In genomic region chr16:2266887-2267286, GRCh38 we compare ENCODE assay signal across 8 cellular contexts. TPM values are rescaled to one million over a fixed set of nuclear protein-coding genes. Genes with fewer than 3 reads are reported as not detected.
DNase-seq lines count a peak whose midpoint lies in the region; TF ChIP-seq lines count a peak whose summit lies in the region.
"Not testable (repeated sequence)": the region's sequence is repeated elsewhere in the genome, so short reads cannot be mapped to it uniquely, and the experiment has no call there.

No MANE protein-coding gene starts in this region.

- not testable (repeated sequence) for TF ChIP-seq CTCF in nephron progenitor cell (IDR thresholded peaks at IDR 0.05)

- H3K4me2 ChIP-seq in BLaER1 = peak overlapping the region; percentile 94

- peak overlapping the region; percentile 97 for H3K9ac ChIP-seq in BLaER1
- peak overlapping the region; percentile 97 for H3K9ac ChIP-seq in SK-N-MC (ENCODE audit: insufficient read length)

- H3K36me3 Mint-ChIP-seq in activated naive CD4-positive, alpha-beta T cell treated with anti-CD3 and anti-CD28 coated beads for 36 hours (ENCODE audit: low read depth) = peaks cover 39% of the 10 kb centered on the region
- H3K36me3 Mint-ChIP-seq in nephron progenitor cell (ENCODE audit: low read depth) = peaks cover 32% of the 10 kb centered on the region
- H3K36me3 Mint-ChIP-seq in stimulated activated naive CD8-positive, alpha-beta T cell treated with anti-CD3 and anti-CD28 coated beads, Interleukin-15, Interleukin-2, amounts not matched to agents 100 ng/mL and 50 ng/mL, for 24 hours (ENCODE audit: low read depth) = peaks cover 45% of the 10 kb centered on the region

- WGBS in ectodermal cell, 2 experiments = 0 to 4% methylated on average over 7 to 8 of the region's 12 CpGs

- H3K36me3 ChIP-seq in BLaER1 = peaks cover 43% of the 10 kb centered on the region
- peaks cover 47% of the 10 kb centered on the region for H3K36me3 ChIP-seq in SK-N-MC (ENCODE audit: insufficient read depth, low read length)
- H3K36me3 ChIP-seq in ectodermal cell (ENCODE audit: control insufficient read depth, insufficient read depth, low read length) = peaks cover 18% of the 10 kb centered on the region

- H3K27ac ChIP-seq in BLaER1 = peak overlapping the region; percentile 97
- H3K27ac ChIP-seq in SK-N-MC = 0 out of 2 replicates have a peak overlapping the region, but pooled peaks have one; percentile 13
- not testable (repeated sequence) for H3K27ac ChIP-seq in ectodermal cell (ENCODE audit: insufficient read depth, low read depth, low read length, poor library complexity, severe bottlenecking)

- peak overlapping the region; percentile 94 for H3K4me3 Mint-ChIP-seq in activated naive CD4-positive, alpha-beta T cell treated with anti-CD3 and anti-CD28 coated beads for 36 hours
- H3K4me3 Mint-ChIP-seq in nephron progenitor cell = peak overlapping the region; percentile 94
- H3K4me3 Mint-ChIP-seq in stimulated activated naive CD8-positive, alpha-beta T cell treated with anti-CD3 and anti-CD28 coated beads, Interleukin-15, Interleukin-2, amounts not matched to agents 100 ng/mL and 50 ng/mL, for 24 hours = peak overlapping the region; percentile 88

- not testable (repeated sequence) for H3K27me3 Mint-ChIP-seq in activated naive CD4-positive, alpha-beta T cell treated with anti-CD3 and anti-CD28 coated beads for 36 hours (ENCODE audit: low read depth); nephron progenitor cell (ENCODE audit: low read depth, poor library complexity); stimulated activated naive CD8-positive, alpha-beta T cell treated with anti-CD3 and anti-CD28 coated beads, Interleukin-15, Interleukin-2, amounts not matched to agents 100 ng/mL and 50 ng/mL, for 24 hours

- CTCF ChIA-PET in activated naive CD4-positive, alpha-beta T cell treated with anti-CD3 and anti-CD28 coated beads for 36 hours (lab: Charles Lee) = not testable (repeated sequence)

- H3K4me1 Mint-ChIP-seq in activated naive CD4-positive, alpha-beta T cell treated with anti-CD3 and anti-CD28 coated beads for 36 hours (ENCODE audit: low read depth) = peaks cover 38% of the 10 kb centered on the region
- peaks cover 41% of the 10 kb centered on the region for H3K4me1 Mint-ChIP-seq in nephron progenitor cell
- peaks cover 37% of the 10 kb centered on the region for H3K4me1 Mint-ChIP-seq in stimulated activated naive CD8-positive, alpha-beta T cell treated with anti-CD3 and anti-CD28 coated beads, Interleukin-15, Interleukin-2, amounts not matched to agents 100 ng/mL and 50 ng/mL, for 24 hours (ENCODE audit: low read depth)

- H3K4me3 ChIP-seq in BLaER1 = peak overlapping the region; percentile 79
- H3K4me3 ChIP-seq in SK-N-MC = peak overlapping the region; percentile 94
- peak overlapping the region; percentile 73 for H3K4me3 ChIP-seq in ectodermal cell (ENCODE audit: insufficient read depth, low read depth, low read length)
- H3K4me3 ChIP-seq in iPS-11a (ENCODE audit: low read depth, low read length) = peak overlapping the region; percentile 71

- peaks cover 82% of the 10 kb centered on the region for H4K20me1 ChIP-seq in BLaER1

- peak overlapping the region; percentile 86 for H3K27ac Mint-ChIP-seq in activated naive CD4-positive, alpha-beta T cell treated with anti-CD3 and anti-CD28 coated beads for 36 hours
- H3K27ac Mint-ChIP-seq in nephron progenitor cell = peak overlapping the region; percentile 100
- peak overlapping the region; percentile 89 for H3K27ac Mint-ChIP-seq in stimulated activated naive CD8-positive, alpha-beta T cell treated with anti-CD3 and anti-CD28 coated beads, Interleukin-15, Interleukin-2, amounts not matched to agents 100 ng/mL and 50 ng/mL, for 24 hours

- DNase-seq in HT-29 (ENCODE audit: low spot score) = peak; percentile 43
- DNase-seq in SK-N-MC (ENCODE audit: low read depth, low spot score); nephron progenitor cell: not testable (repeated sequence)
- peak; percentile 20 for DNase-seq in activated naive CD4-positive, alpha-beta T cell treated with anti-CD3 and anti-CD28 coated beads for 36 hours

- H3K9me3 Mint-ChIP-seq in activated naive CD4-positive, alpha-beta T cell treated with anti-CD3 and anti-CD28 coated beads for 36 hours; nephron progenitor cell; stimulated activated naive CD8-positive, alpha-beta T cell treated with anti-CD3 and anti-CD28 coated beads, Interleukin-15, Interleukin-2, amounts not matched to agents 100 ng/mL and 50 ng/mL, for 24 hours: not testable (repeated sequence)

- intact Hi-C loops in activated naive CD4-positive, alpha-beta T cell treated with anti-CD3 and anti-CD28 coated beads for 36 hours (cut with micrococcal nuclease) = not testable (repeated sequence)

- peaks cover 34% of the 10 kb centered on the region for H3K4me1 ChIP-seq in BLaER1
- H3K4me1 ChIP-seq in ectodermal cell (ENCODE audit: control insufficient read depth, insufficient read depth, low read length) = peaks cover 15% of the 10 kb centered on the region

- not testable (repeated sequence) for H3K9me3 ChIP-seq in BLaER1; SK-N-MC (ENCODE audit: low read depth, low read length); ectodermal cell (ENCODE audit: control insufficient read depth, low read length)

- H3K27me3 ChIP-seq in BLaER1; ectodermal cell (ENCODE audit: control insufficient read depth, insufficient read depth, low read length, poor library complexity, severe bottlenecking): not testable (repeated sequence)

RNA-seq across cellular contexts. Expression of gene RNPS1, which starts 1.0 kb away (rescaled TPM):
- total RNA-seq in HT-29 (2014; rRNA removed; shearing (Covaris generic)) = 213 and 226 TPM in 2 replicates
- total RNA-seq in activated naive CD4-positive, alpha-beta T cell treated with anti-CD3 and anti-CD28 coated beads for 36 hours = 100 to 1,000 TPM; 306 to 311 TPM
- 370 TPM for polyA plus RNA-seq in ectodermal cell (2013, experiment 1 of 4)
- polyA plus RNA-seq in ectodermal cell (2013, experiment 2 of 4) = 358 TPM
- polyA plus RNA-seq in ectodermal cell (2013, experiment 3 of 4) = 221 TPM
- 244 TPM for polyA plus RNA-seq in ectodermal cell (2013, experiment 4 of 4)

RNA-seq across cellular contexts. Expression of gene ECI1, which starts 15.5 kb away (rescaled TPM):
- total RNA-seq in HT-29 (2014; rRNA removed; shearing (Covaris generic)) = 160 and 162 TPM in 2 replicates
- 10 to 100 TPM; 39.7 to 48.3 TPM for total RNA-seq in activated naive CD4-positive, alpha-beta T cell treated with anti-CD3 and anti-CD28 coated beads for 36 hours
- 101 TPM for polyA plus RNA-seq in ectodermal cell (2013, experiment 1 of 4)
- 106 TPM for polyA plus RNA-seq in ectodermal cell (2013, experiment 2 of 4)
- polyA plus RNA-seq in ectodermal cell (2013, experiment 3 of 4) = 115 TPM
- polyA plus RNA-seq in ectodermal cell (2013, experiment 4 of 4) = 115 TPM

RNA-seq across cellular contexts. Expression of gene DNASE1L2, which starts 30.6 kb away (rescaled TPM):
- 0.99 and 3.1 TPM in 2 replicates for total RNA-seq in HT-29 (2014; rRNA removed; shearing (Covaris generic))
- under 1 TPM; 0.33 to 0.62 TPM for total RNA-seq in activated naive CD4-positive, alpha-beta T cell treated with anti-CD3 and anti-CD28 coated beads for 36 hours
- 0.87 TPM for polyA plus RNA-seq in ectodermal cell (2013, experiment 1 of 4)
- 0.68 TPM for polyA plus RNA-seq in ectodermal cell (2013, experiment 2 of 4)
- polyA plus RNA-seq in ectodermal cell (2013, experiment 3 of 4) = 0.27 TPM
- 0.53 TPM for polyA plus RNA-seq in ectodermal cell (2013, experiment 4 of 4)

RNA-seq across cellular contexts. Expression of gene E4F1, which starts 43.5 kb away (rescaled TPM):
- total RNA-seq in HT-29 (2014; rRNA removed; shearing (Covaris generic)) = 83.8 and 87.2 TPM in 2 replicates
- 10 to 100 TPM; 21.2 to 21.7 TPM for total RNA-seq in activated naive CD4-positive, alpha-beta T cell treated with anti-CD3 and anti-CD28 coated beads for 36 hours
- 24.2 TPM for polyA plus RNA-seq in ectodermal cell (2013, experiment 1 of 4)
- polyA plus RNA-seq in ectodermal cell (2013, experiment 2 of 4) = 22.2 TPM
- 21.0 TPM for polyA plus RNA-seq in ectodermal cell (2013, experiment 3 of 4)
- polyA plus RNA-seq in ectodermal cell (2013, experiment 4 of 4) = 24.4 TPM

RNA-seq across cellular contexts. Expression of gene PGP, which starts 52.2 kb away (rescaled TPM):
- total RNA-seq in HT-29 (2014; rRNA removed; shearing (Covaris generic)) = 82.0 and 98.7 TPM in 2 replicates
- 10 to 100 TPM; 11.2 to 12.2 TPM for total RNA-seq in activated naive CD4-positive, alpha-beta T cell treated with anti-CD3 and anti-CD28 coated beads for 36 hours
- 29.8 TPM for polyA plus RNA-seq in ectodermal cell (2013, experiment 1 of 4)
- 35.6 TPM for polyA plus RNA-seq in ectodermal cell (2013, experiment 2 of 4)
- polyA plus RNA-seq in ectodermal cell (2013, experiment 3 of 4) = 31.4 TPM
- 34.6 TPM for polyA plus RNA-seq in ectodermal cell (2013, experiment 4 of 4)
